ENCODE assay signal across 21 cellular contexts in genomic region chr3:13550791-13551360, GRCh38. TPM values are rescaled to one million over a fixed set of nuclear protein-coding genes. Genes with fewer than 3 reads are reported as not detected.
A peak's percentile ranks its signal among the peaks of the same experiment; 100 is the strongest.
DNase-seq lines count a peak whose midpoint lies in the region; ATAC-seq and TF ChIP-seq lines count a peak whose summit lies in the region.
"Had no signal": no experiment of that assay in that cellular context is flagged by ENCODE, and none has a peak within 500 bp of the region (broad histone marks: within the 10 kb centered on the region; RNA-seq: fewer than 3 reads in every experiment).

No MANE protein-coding gene starts in this region.

- DNase-seq in activated naive CD4-positive, alpha-beta T cell treated with Interleukin-2 at 50 U/mL for 16 hours: no peak
- peak; percentile 22 to 37 for DNase-seq in dermis microvascular lymphatic vessel endothelial cell (ENCODE audit: low read depth in 2 of 2)
- DNase-seq in memory B cell (ENCODE audit: low spot score in 2 of 2): no peak
- DNase-seq in suprapubic skin (ENCODE audit: low spot score in 2 of 2): no peak
- no peak for DNase-seq in body of pancreas
- DNase-seq in nephron progenitor cell: no peak
- DNase-seq: 8988T; activated CD4-positive, alpha-beta T cell treated with anti-CD3 and anti-CD28 coated beads, Interleukin-2, amount 10 ng/mL, durations not matched to agents 24 days and 14 days; activated naive CD4-positive, alpha-beta T cell; CD4-positive, alpha-beta T cell; DMS79 treated with DMSO at 0.1 percent for 48 hours; GOT3; NCI-H2171; NCI-H69 had no signal

- H3K4me1 Mint-ChIP-seq in activated naive CD4-positive, alpha-beta T cell treated with anti-CD3 and anti-CD28 coated beads, Interleukin-2, amount 50 U/mL, for 24 hours: peaks cover 10% of the 10 kb centered on the region
- H3K4me1 Mint-ChIP-seq in memory B cell (peaks cover 28% of the 10 kb centered on the region), nephron progenitor cell (peaks cover 46% of the 10 kb centered on the region)

- no peaks in the 10 kb centered on the region for H3K9me3 ChIP-seq in suprapubic skin
- H3K9me3 ChIP-seq in body of pancreas: no peaks in the 10 kb centered on the region

- H3K36me3 Mint-ChIP-seq in activated naive CD4-positive, alpha-beta T cell treated with anti-CD3 and anti-CD28 coated beads, Interleukin-2, amount 50 U/mL, for 24 hours: no peaks in the 10 kb centered on the region
- H3K36me3 Mint-ChIP-seq in memory B cell (no peaks in the 10 kb centered on the region), nephron progenitor cell (ENCODE audit: low read depth) (no peaks in the 10 kb centered on the region)
- H3K36me3 Mint-ChIP-seq: stimulated activated effector memory CD8-positive, alpha-beta T cell treated with anti-CD3 and anti-CD28 coated beads, Interleukin-12 subunit alpha, Interleukin-12 subunit beta, amount 100 ng/mL, for 72 hours had no signal

- peaks cover 21% of the 10 kb centered on the region for H3K27me3 Mint-ChIP-seq in activated naive CD4-positive, alpha-beta T cell treated with anti-CD3 and anti-CD28 coated beads, Interleukin-2, amount 50 U/mL, for 24 hours
- H3K27me3 Mint-ChIP-seq in memory B cell (peaks cover 18% of the 10 kb centered on the region), nephron progenitor cell (ENCODE audit: low read depth, poor library complexity) (peaks cover 31% of the 10 kb centered on the region)

- H3K4me3 Mint-ChIP-seq in activated naive CD4-positive, alpha-beta T cell treated with anti-CD3 and anti-CD28 coated beads, Interleukin-2, amount 50 U/mL, for 24 hours: peak overlapping the region; percentile 44
- H3K4me3 Mint-ChIP-seq in memory B cell: peak overlapping the region; percentile 35
- no peak overlapping the region for H3K4me3 Mint-ChIP-seq in nephron progenitor cell
- H3K4me3 Mint-ChIP-seq: activated CD4-positive, alpha-beta T cell treated with anti-CD3 and anti-CD28 coated beads, Interleukin-2, amount 10 ng/mL, durations not matched to agents 24 days and 14 days; CD4-positive, alpha-beta T cell; dendritic cell treated with granulocyte-macrophage colony-stimulating factor and Interleukin-4, amounts not matched to agents 40 ng/mL and 50 ng/mL, for 4 days had no signal

- TF ChIP-seq POLR2A in suprapubic skin (IDR thresholded peaks at IDR 0.05): no peak
- TF ChIP-seq POLR2A in body of pancreas (IDR thresholded peaks at IDR 0.05): no peak

- no peak overlapping the region for H3K27ac Mint-ChIP-seq in activated naive CD4-positive, alpha-beta T cell treated with anti-CD3 and anti-CD28 coated beads, Interleukin-2, amount 50 U/mL, for 24 hours
- H3K27ac Mint-ChIP-seq in memory B cell: no peak overlapping the region
- H3K27ac Mint-ChIP-seq in nephron progenitor cell: no peak overlapping the region
- H3K27ac Mint-ChIP-seq: activated CD4-positive, alpha-beta T cell treated with anti-CD3 and anti-CD28 coated beads, Interleukin-2, amount 10 ng/mL, durations not matched to agents 24 days and 14 days; CD4-positive, alpha-beta T cell; dendritic cell treated with granulocyte-macrophage colony-stimulating factor and Interleukin-4, amounts not matched to agents 40 ng/mL and 50 ng/mL, for 4 days; stimulated activated effector memory CD8-positive, alpha-beta T cell treated with anti-CD3 and anti-CD28 coated beads, Interleukin-12 subunit alpha, Interleukin-12 subunit beta, amount 100 ng/mL, for 72 hours had no signal

- H3K9me3 Mint-ChIP-seq in activated naive CD4-positive, alpha-beta T cell treated with anti-CD3 and anti-CD28 coated beads, Interleukin-2, amount 50 U/mL, for 24 hours: no peaks in the 10 kb centered on the region
- H3K9me3 Mint-ChIP-seq in memory B cell (no peaks in the 10 kb centered on the region), nephron progenitor cell (no peaks in the 10 kb centered on the region)
- H3K9me3 Mint-ChIP-seq: activated CD4-positive, alpha-beta T cell treated with anti-CD3 and anti-CD28 coated beads, Interleukin-2, amount 10 ng/mL, durations not matched to agents 24 days and 14 days; CD4-positive, alpha-beta T cell; dendritic cell treated with granulocyte-macrophage colony-stimulating factor and Interleukin-4, amounts not matched to agents 40 ng/mL and 50 ng/mL, for 4 days; stimulated activated effector memory CD8-positive, alpha-beta T cell treated with anti-CD3 and anti-CD28 coated beads, Interleukin-12 subunit alpha, Interleukin-12 subunit beta, amount 100 ng/mL, for 72 hours had no signal

- WGBS in suprapubic skin: 53% methylated on average over 8 of the region's 13 CpGs
- 80 to 87% methylated on average over 11 to 13 of the region's 13 CpGs for WGBS in body of pancreas, 2 donors

- H3K4me1 ChIP-seq in suprapubic skin (peaks cover 63% of the 10 kb centered on the region), body of pancreas (peaks cover 5% of the 10 kb centered on the region)

- TF ChIP-seq EP300 in suprapubic skin (IDR thresholded peaks at IDR 0.05): no peak

- ATAC-seq in memory B cell (ENCODE audit: low read depth) (no peak), body of pancreas (no peak), HG03378 (IDR thresholded peaks at IDR 0.05; ENCODE audit: unreplicated experiment) (no peak)
- ATAC-seq: esophagus mucosa; Panc1; stimulated activated effector memory CD8-positive, alpha-beta T cell treated with anti-CD3 and anti-CD28 coated beads, Interleukin-12 subunit alpha, Interleukin-12 subunit beta, amount 100 ng/mL, for 72 hours had no signal

- H3K36me3 ChIP-seq in suprapubic skin (no peaks in the 10 kb centered on the region), body of pancreas (replicated peaks in 1 of 2; ENCODE audit: insufficient read depth in 1 of 2, low read depth in 2 of 2) (no peaks in the 10 kb centered on the region)

- H3K27ac ChIP-seq in suprapubic skin (no peak overlapping the region), body of pancreas (no peak overlapping the region)
- H3K27ac ChIP-seq: KMS-11 had no signal

- intact Hi-C loops in body of pancreas (cut with DNase I): no loop called here

- H3K27me3 ChIP-seq in suprapubic skin: peaks cover 7% of the 10 kb centered on the region
- H3K27me3 ChIP-seq in body of pancreas: peaks cover 0 to 9% of the 10 kb centered on the region in 2 donors

- TF ChIP-seq CTCF in suprapubic skin (IDR thresholded peaks at IDR 0.05) (no peak), body of pancreas (IDR thresholded peaks at IDR 0.05) (no peak), nephron progenitor cell (IDR thresholded peaks at IDR 0.05) (no peak)

- peak overlapping the region; percentile 63 for H3K4me3 ChIP-seq in suprapubic skin
- H3K4me3 ChIP-seq in body of pancreas: no peak overlapping the region

RNA-seq across cellular contexts. Expression of gene FBLN2, which starts 2.0 kb away (rescaled TPM):
- total RNA-seq in dermis microvascular lymphatic vessel endothelial cell: 2.7 and 10.4 TPM in 2 replicates
- total RNA-seq in suprapubic skin: 10 to 100 TPM; 25.3 to 93.8 (median 47.6) TPM
- total RNA-seq in body of pancreas: 10 to 100 TPM; 18.9 to 54.7 TPM
- total RNA-seq: activated CD4-positive, alpha-beta T cell treated with anti-CD3 and anti-CD28 coated beads, Interleukin-2, amount 10 ng/mL, durations not matched to agents 24 days and 14 days had no signal

Comparison
In these comparisons a context has a peak if more than half of its experiments do, and no peak if none do; other contexts are left out.
1. DNase-seq: peak in dermis microvascular lymphatic vessel endothelial cell (2 of 2); none in activated naive CD4-positive, alpha-beta T cell treated with Interleukin-2 at 50 U/mL for 16 hours (single experiment), memory B cell (0 of 2), suprapubic skin (0 of 2), body of pancreas (0 of 4) and nephron progenitor cell (single experiment).